ENCODE assay signal across 30 cellular contexts in genomic region chr1:29964718-29965533, GRCh38.
A peak's percentile ranks its signal among the peaks of the same experiment; 100 is the strongest.
DNase-seq lines count a peak whose midpoint lies in the region; ATAC-seq and TF ChIP-seq lines count a peak whose summit lies in the region.
"Had no signal": no experiment of that assay in that cellular context is flagged by ENCODE, and none has a peak within 500 bp of the region (broad histone marks: within the 10 kb centered on the region; RNA-seq: fewer than 3 reads in every experiment).

No MANE protein-coding gene starts in this region.

- CTCF ChIA-PET in WTC11 (lab: Charles Lee) (interaction anchor here (0.6 kb wide), 1 partner anchor 121 kb away, joined by 3 read pairs; no protein-coding TSS in a partner anchor), SK-N-SH (lab: Yijun Ruan, JAX) (interaction anchor here (1.6 kb wide), 1 partner anchor 116 kb away, joined by 3 read pairs; no protein-coding TSS in a partner anchor)

- H3F3A ChIP-seq in SK-N-SH (replicated peaks; ENCODE audit: insufficient read depth): no peaks in the 10 kb centered on the region

- WGBS in HUES64: 94% methylated on average over 17 of the region's 18 CpGs
- WGBS in SK-N-SH (ENCODE audit: low lambda C conversion rate): 78% methylated on average over 17 of the region's 18 CpGs

- no peak for ATAC-seq in WTC11
- no peak for ATAC-seq in left lobe of liver
- no peak for ATAC-seq in HG02798 (IDR thresholded peaks at IDR 0.05; ENCODE audit: poor library complexity, unreplicated experiment)
- ATAC-seq in HG03457 (IDR thresholded peaks at IDR 0.05; ENCODE audit: unreplicated experiment): no peak
- ATAC-seq: activated CD4-positive, CD25-positive, alpha-beta regulatory T cell treated with anti-CD3 and anti-CD28 coated beads, Interleukin-2, amount 50 U/mL, for 24 hours; left lung; psoas muscle; stimulated activated effector memory CD8-positive, alpha-beta T cell treated with anti-CD3 and anti-CD28 coated beads, Interleukin-12 subunit alpha, Interleukin-12 subunit beta, amount 100 ng/mL, for 72 hours; T-cell had no signal

- H3K4me3 ChIP-seq in HUES64 (ENCODE audit: low read length) (no peak overlapping the region), SK-N-SH (ENCODE audit: low read depth in 2 of 2, low read length in 1 of 2) (no peak overlapping the region)
- H3K4me3 ChIP-seq: ascending aorta, esophagus squamous epithelium, left lung, psoas muscle, sigmoid colon, SJCRH30, suprapubic skin had no signal

- H3K9me3 ChIP-seq in HUES64 (ENCODE audit: insufficient read depth, low read depth, low read length) (peaks cover 5% of the 10 kb centered on the region; the same call in 1 of the 2 replicates), SK-N-SH (no peaks in the 10 kb centered on the region)
- H3K9me3 ChIP-seq: ascending aorta, Caco-2, esophagus squamous epithelium, left lung, neutrophil, psoas muscle, sigmoid colon, SJCRH30, suprapubic skin had no signal

- peak; percentile 57 for DNase-seq in NCI-H187 treated with DMSO at 0.1 percent for 48 hours (lab: John Stamatoyannopoulos, UW)
- no peak for DNase-seq in WTC11 (ENCODE audit: low spot score)
- DNase-seq in left lobe of liver (ENCODE audit: low spot score): peak; percentile 40
- DNase-seq in SK-N-SH: no peak
- DNase-seq: activated CD4-positive, alpha-beta memory T cell treated with anti-CD3 and anti-CD28 coated beads for 36 hours; activated gamma-delta T cell; activated naive CD8-positive, alpha-beta T cell treated with anti-CD3 and anti-CD28 coated beads, Interleukin-2, amount 10 ng/mL, durations not matched to agents 7 days and 5 days; activated T-cell treated with anti-CD3 and anti-CD28 coated beads for 4 hours; C1 segment of cervical spinal cord; Caco-2; caudate nucleus; esophagus squamous epithelium; foreskin melanocyte; left lung; mesendoderm; NCI-H2081; psoas muscle; sigmoid colon; stimulated activated CD4-positive, alpha-beta T cell treated with anti-CD3 and anti-CD28 coated beads, Interleukin-4, amount 100 ng/mL, for 24 hours; T-cell had no signal

- H3K9me3 Mint-ChIP-seq in WTC11: peaks cover 10% of the 10 kb centered on the region
- H3K9me3 Mint-ChIP-seq: activated CD4-positive, alpha-beta memory T cell treated with anti-CD3 and anti-CD28 coated beads for 36 hours; activated naive CD8-positive, alpha-beta T cell treated with anti-CD3 and anti-CD28 coated beads, Interleukin-2, amount 10 ng/mL, durations not matched to agents 7 days and 5 days; dendritic cell treated with granulocyte-macrophage colony-stimulating factor and Interleukin-4, amounts not matched to agents 40 ng/mL and 50 ng/mL, for 4 days; stimulated activated effector memory CD8-positive, alpha-beta T cell treated with anti-CD3 and anti-CD28 coated beads, Interleukin-12 subunit alpha, Interleukin-12 subunit beta, amount 100 ng/mL, for 72 hours had no signal

- TF ChIP-seq CTCF in WTC11 (IDR thresholded peaks at IDR 0.05): no peak
- no peak for TF ChIP-seq CTCF in SK-N-SH (IDR thresholded peaks at IDR 0.05)

- H3K27me3 ChIP-seq in HUES64 (ENCODE audit: insufficient read depth, low read length): no peaks in the 10 kb centered on the region
- H3K27me3 ChIP-seq in SK-N-SH (ENCODE audit: insufficient read depth): no peaks in the 10 kb centered on the region
- H3K27me3 ChIP-seq: ascending aorta, neutrophil had no signal

- POLR2A ChIA-PET in WTC11 (lab: Charles Lee): no interaction called here
- POLR2A ChIA-PET in SK-N-SH (lab: Yijun Ruan, JAX): no interaction called here

- H3K9ac ChIP-seq in HUES64 (ENCODE audit: low read depth, low read length) (0 out of 2 replicates have a peak overlapping the region, but pooled peaks have one; percentile 9), SK-N-SH (no peak overlapping the region)

- H3K4me1 ChIP-seq in HUES64 (ENCODE audit: insufficient read depth, low read length): 0 out of 2 replicates have a peak, but pooled peaks cover 4% of the 10 kb centered on the region
- H3K4me1 ChIP-seq in SK-N-SH (ENCODE audit: control insufficient read depth in 1 of 2, insufficient read depth in 2 of 2, low read depth in 1 of 2, low read length in 1 of 2): peaks cover 0 to 33% of the 10 kb centered on the region in 2 experiments; a peak in 1 of 4 replicates
- H3K4me1 ChIP-seq: ascending aorta, Caco-2, esophagus squamous epithelium, left lung, psoas muscle, sigmoid colon, SJCRH30, suprapubic skin had no signal

- TF ChIP-seq EP300 in SK-N-SH (IDR thresholded peaks at IDR 0.05; ENCODE audit: borderline replicate concordance in 1 of 2, low read depth in 1 of 2, low read length in 1 of 2): no peak

- H3K27ac Mint-ChIP-seq in WTC11: no peak overlapping the region
- H3K27ac Mint-ChIP-seq: activated CD4-positive, alpha-beta memory T cell treated with anti-CD3 and anti-CD28 coated beads for 36 hours; activated naive CD8-positive, alpha-beta T cell treated with anti-CD3 and anti-CD28 coated beads, Interleukin-2, amount 10 ng/mL, durations not matched to agents 7 days and 5 days; dendritic cell treated with granulocyte-macrophage colony-stimulating factor and Interleukin-4, amounts not matched to agents 40 ng/mL and 50 ng/mL, for 4 days; stimulated activated effector memory CD8-positive, alpha-beta T cell treated with anti-CD3 and anti-CD28 coated beads, Interleukin-12 subunit alpha, Interleukin-12 subunit beta, amount 100 ng/mL, for 72 hours; T-cell had no signal

- H3K27ac ChIP-seq in HUES64 (ENCODE audit: low read depth, low read length) (no peak overlapping the region), SK-N-SH (ENCODE audit: low read depth in 2 of 2, low read length in 1 of 2) (no peak overlapping the region; a peak in 1 of 4 replicates)
- H3K27ac ChIP-seq: ascending aorta, esophagus squamous epithelium, left lung, neutrophil, psoas muscle, sigmoid colon, SJCRH30, suprapubic skin had no signal

- TF ChIP-seq RAD21 in SK-N-SH (IDR thresholded peaks at IDR 0.05; ENCODE audit: low read length): no peak

- H3K36me3 ChIP-seq in HUES64 (ENCODE audit: insufficient read depth, low read length): no peaks in the 10 kb centered on the region
- no peaks in the 10 kb centered on the region for H3K36me3 ChIP-seq in SK-N-SH (replicated peaks in 1 of 2; ENCODE audit: control insufficient read depth in 1 of 2, insufficient read depth in 2 of 2, low read length in 1 of 2)
- H3K36me3 ChIP-seq: ascending aorta, esophagus squamous epithelium, left lung, neutrophil, sigmoid colon, SJCRH30, suprapubic skin had no signal

- H3K79me2 ChIP-seq in SK-N-SH (ENCODE audit: insufficient read depth): no peaks in the 10 kb centered on the region

- H4K20me1 ChIP-seq in SK-N-SH (ENCODE audit: insufficient read depth): no peaks in the 10 kb centered on the region

- peaks cover 6% of the 10 kb centered on the region; the same call in 1 of the 2 replicates for H3K36me3 Mint-ChIP-seq in WTC11
- H3K36me3 Mint-ChIP-seq: activated CD4-positive, alpha-beta memory T cell treated with anti-CD3 and anti-CD28 coated beads for 36 hours; activated naive CD8-positive, alpha-beta T cell treated with anti-CD3 and anti-CD28 coated beads, Interleukin-2, amount 10 ng/mL, durations not matched to agents 7 days and 5 days; stimulated activated effector memory CD8-positive, alpha-beta T cell treated with anti-CD3 and anti-CD28 coated beads, Interleukin-12 subunit alpha, Interleukin-12 subunit beta, amount 100 ng/mL, for 72 hours; T-cell had no signal

- peaks cover 13% of the 10 kb centered on the region for H3K27me3 Mint-ChIP-seq in WTC11 (ENCODE audit: low read depth)
- H3K27me3 Mint-ChIP-seq: activated naive CD8-positive, alpha-beta T cell treated with anti-CD3 and anti-CD28 coated beads, Interleukin-2, amount 10 ng/mL, durations not matched to agents 7 days and 5 days had no signal

- H3K4me2 ChIP-seq in SK-N-SH: no peak overlapping the region

- H3K4me1 Mint-ChIP-seq in WTC11: peaks cover 18% of the 10 kb centered on the region
- H3K4me1 Mint-ChIP-seq: activated naive CD8-positive, alpha-beta T cell treated with anti-CD3 and anti-CD28 coated beads, Interleukin-2, amount 10 ng/mL, durations not matched to agents 7 days and 5 days; stimulated activated effector memory CD8-positive, alpha-beta T cell treated with anti-CD3 and anti-CD28 coated beads, Interleukin-12 subunit alpha, Interleukin-12 subunit beta, amount 100 ng/mL, for 72 hours; T-cell had no signal

- no peak overlapping the region for H2AFZ ChIP-seq in SK-N-SH (ENCODE audit: low read depth)

- H3K9me2 ChIP-seq in SK-N-SH: no peaks in the 10 kb centered on the region

- no peak overlapping the region for H3K4me3 Mint-ChIP-seq in WTC11
- H3K4me3 Mint-ChIP-seq: activated CD4-positive, alpha-beta memory T cell treated with anti-CD3 and anti-CD28 coated beads for 36 hours; activated naive CD8-positive, alpha-beta T cell treated with anti-CD3 and anti-CD28 coated beads, Interleukin-2, amount 10 ng/mL, durations not matched to agents 7 days and 5 days; dendritic cell treated with granulocyte-macrophage colony-stimulating factor and Interleukin-4, amounts not matched to agents 40 ng/mL and 50 ng/mL, for 4 days; stimulated activated effector memory CD8-positive, alpha-beta T cell treated with anti-CD3 and anti-CD28 coated beads, Interleukin-12 subunit alpha, Interleukin-12 subunit beta, amount 100 ng/mL, for 72 hours; T-cell had no signal

TF ChIP-seq in SK-N-SH, 30 proteins besides CTCF, POLR2A, EP300 and RAD21 (continues in another document):
- no peak for TF ChIP-seq IRF3 (IDR thresholded peaks at IDR 0.05; ENCODE audit: low read depth, low read length)
- TF ChIP-seq PBX3 (IDR thresholded peaks at IDR 0.05): no peak
- no peak for TF ChIP-seq NRF1 (IDR thresholded peaks at IDR 0.05; ENCODE audit: low read depth, low read length)
- TF ChIP-seq SIN3A (IDR thresholded peaks at IDR 0.05; ENCODE audit: borderline replicate concordance, low read depth, low read length): no peak
- TF ChIP-seq FOXJ3 (CRISPR knock-in tag; IDR thresholded peaks at IDR 0.05): no peak

Comparison
In these comparisons a context has a peak if more than half of its experiments do, and no peak if none do; other contexts are left out.
1. DNase-seq: peak in NCI-H187 treated with DMSO at 0.1 percent for 48 hours (single experiment) and left lobe of liver (single experiment); none in WTC11 (single experiment) and SK-N-SH (single experiment).